ENCODE assay signal across 23 cellular contexts in genomic region chr17:60905709-60906108, GRCh38.
"Had no signal": no experiment of that assay in that cellular context is flagged by ENCODE, and none has a peak within 500 bp of the region (broad histone marks: within the 10 kb centered on the region; RNA-seq: fewer than 3 reads in every experiment).

No MANE protein-coding gene starts in this region.

- H3K27me3 Mint-ChIP-seq: naive thymus-derived CD8-positive, alpha-beta T cell; progenitor cell of endocrine pancreas; stimulated activated naive B cell treated with anti-CD40 and anti-IgM and Interleukin-4, amounts not matched to agents 10 μg/mL and 1 μg/mL and 100 μg/mL, for 72 hours had no signal

- H3K9me3 ChIP-seq: left lung, lower lobe of right lung, ovary, right atrium auricular region, right lobe of liver, stomach, testis, thyroid gland, transverse colon, upper lobe of left lung, vagina had no signal

- ATAC-seq: left colon; left lung; lower lobe of right lung; naive thymus-derived CD8-positive, alpha-beta T cell; right lobe of liver; stimulated activated naive B cell treated with anti-CD40 and anti-IgM and Interleukin-4, amounts not matched to agents 10 μg/mL and 1 μg/mL and 100 μg/mL, for 72 hours; stimulated activated naive CD8-positive, alpha-beta T cell treated with anti-CD3 and anti-CD28 coated beads, Interleukin-15, Interleukin-2, amounts not matched to agents 100 U/mL and 50 U/mL, for 24 hours had no signal

- H3K4me2 ChIP-seq: smooth muscle cell had no signal

- H3K27me3 ChIP-seq: left lung, ovary, right atrium auricular region, right lobe of liver, stomach, testis, thyroid gland, transverse colon, upper lobe of left lung, vagina had no signal

- H3K4me1 Mint-ChIP-seq: immature natural killer cell; stimulated activated naive B cell treated with anti-CD40 and anti-IgM and Interleukin-4, amounts not matched to agents 10 μg/mL and 1 μg/mL and 100 μg/mL, for 72 hours had no signal

- H3K27ac ChIP-seq: left lung, lower lobe of right lung, ovary, right atrium auricular region, right lobe of liver, stomach, testis, thyroid gland, transverse colon, upper lobe of left lung, vagina had no signal

- H3K4me1 ChIP-seq: left lung, right atrium auricular region, right lobe of liver, stomach, testis, thyroid gland, transverse colon, vagina had no signal

- H3K27ac Mint-ChIP-seq: immature natural killer cell; naive thymus-derived CD8-positive, alpha-beta T cell; progenitor cell of endocrine pancreas; stimulated activated naive B cell treated with anti-CD40 and anti-IgM and Interleukin-4, amounts not matched to agents 10 μg/mL and 1 μg/mL and 100 μg/mL, for 72 hours had no signal

- H3K4me3 Mint-ChIP-seq: immature natural killer cell; naive thymus-derived CD8-positive, alpha-beta T cell; stimulated activated naive B cell treated with anti-CD40 and anti-IgM and Interleukin-4, amounts not matched to agents 10 μg/mL and 1 μg/mL and 100 μg/mL, for 72 hours had no signal

- H3K9me3 Mint-ChIP-seq: immature natural killer cell; naive thymus-derived CD8-positive, alpha-beta T cell; stimulated activated naive B cell treated with anti-CD40 and anti-IgM and Interleukin-4, amounts not matched to agents 10 μg/mL and 1 μg/mL and 100 μg/mL, for 72 hours had no signal

- DNase-seq: immature natural killer cell; kidney; left colon; left lung; lower lobe of right lung; mammary epithelial cell; mesenchymal stem cell; naive thymus-derived CD8-positive, alpha-beta T cell; ovary; right lobe of liver; stimulated activated CD4-positive, alpha-beta T cell treated with anti-CD3 and anti-CD28 coated beads, Interleukin-1b, Interleukin-23, amount 100 ng/mL, for 48 hours; stimulated activated CD4-positive, alpha-beta T cell treated with anti-CD3 and anti-CD28 coated beads, Interleukin-4, amount 100 ng/mL, for 1 hour; stimulated activated naive B cell treated with anti-CD40 and anti-IgM and Interleukin-4, amounts not matched to agents 10 μg/mL and 1 μg/mL and 100 μg/mL, for 72 hours; stimulated activated naive CD8-positive, alpha-beta T cell treated with anti-CD3 and anti-CD28 coated beads, Interleukin-15, Interleukin-2, amounts not matched to agents 100 U/mL and 50 U/mL, for 24 hours; stomach; testis; thyroid gland; transverse colon; upper lobe of left lung had no signal
